In the genomic region with DNA sequence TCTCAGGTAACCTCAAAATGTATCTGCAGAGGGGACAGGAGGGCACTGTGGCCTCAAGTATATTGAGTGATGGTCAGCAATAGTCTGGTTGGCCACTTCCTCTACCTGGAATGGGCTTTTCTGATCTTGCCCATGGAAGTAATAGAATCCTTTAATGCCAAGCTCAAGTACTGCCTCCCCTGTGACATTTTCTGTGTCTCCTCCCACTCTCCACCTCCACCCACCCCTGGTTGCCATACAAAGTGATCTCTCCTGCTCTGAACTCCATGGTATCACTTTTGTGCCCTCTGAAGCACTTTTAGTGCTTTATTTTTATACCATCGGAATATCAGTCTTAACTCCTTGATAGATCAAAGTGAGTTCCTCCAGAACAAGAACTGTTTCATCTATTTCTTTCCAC, we compare ENCODE assay signal across 26 cellular contexts. TPM values are rescaled to one million over a fixed set of nuclear protein-coding genes. Genes with fewer than 3 reads are reported as not detected.
"Had no signal": no experiment of that assay in that cellular context is flagged by ENCODE, and none has a peak within 500 bp of the region (broad histone marks: within the 10 kb centered on the region; RNA-seq: fewer than 3 reads in every experiment).

No MANE protein-coding gene starts in this region.

- H3K9me3 ChIP-seq: colonic mucosa, esophagus squamous epithelium, gastrocnemius medialis, heart right ventricle, left lung, lower lobe of right lung, mucosa of descending colon had no signal

- H3K4me3 ChIP-seq: colonic mucosa, esophagus squamous epithelium, gastrocnemius medialis, heart right ventricle, left lung, lower lobe of right lung, mucosa of descending colon had no signal

- H3K4me1 ChIP-seq: colonic mucosa, esophagus squamous epithelium, gastrocnemius medialis, left lung, lower lobe of right lung had no signal

- H3K36me3 ChIP-seq: colonic mucosa, esophagus squamous epithelium, gastrocnemius medialis, heart right ventricle, left lung, lower lobe of right lung had no signal

- H3K9me3 Mint-ChIP-seq: dendritic cell treated with granulocyte-macrophage colony-stimulating factor and Interleukin-4, amounts not matched to agents 40 ng/mL and 50 ng/mL, for 4 days; effector memory CD8-positive, alpha-beta T cell; endodermal cell; memory B cell; mesothelial cell of epicardium; naive B cell had no signal

- H3K4me3 Mint-ChIP-seq: dendritic cell treated with granulocyte-macrophage colony-stimulating factor and Interleukin-4, amounts not matched to agents 40 ng/mL and 50 ng/mL, for 4 days; effector memory CD8-positive, alpha-beta T cell; endodermal cell; memory B cell; mesothelial cell of epicardium; naive B cell had no signal

- DNase-seq: colonic mucosa; cortex of kidney; effector CD8-positive, alpha-beta T cell; effector memory CD8-positive, alpha-beta T cell; endodermal cell; erythroblast; esophagus squamous epithelium; foreskin fibroblast; foreskin melanocyte; gastrocnemius medialis; glutamatergic neuron; heart right ventricle; hippocampal formation; left cardiac atrium; left lung; left ventricle myocardium superior; lower lobe of right lung; mucosa of descending colon; naive B cell had no signal

- H3K27ac Mint-ChIP-seq: dendritic cell treated with granulocyte-macrophage colony-stimulating factor and Interleukin-4, amounts not matched to agents 40 ng/mL and 50 ng/mL, for 4 days; effector memory CD8-positive, alpha-beta T cell; endodermal cell; memory B cell; mesothelial cell of epicardium had no signal

- ATAC-seq: effector memory CD8-positive, alpha-beta T cell; esophagus mucosa; gastrocnemius medialis; heart right ventricle; left cardiac atrium; left lung; left ventricle myocardium superior; lower lobe of right lung; mucosa of descending colon had no signal

- H3K27ac ChIP-seq: colonic mucosa, epithelial cell of prostate, esophagus squamous epithelium, gastrocnemius medialis, heart right ventricle, left lung, lower lobe of right lung had no signal

- H3K36me3 Mint-ChIP-seq: memory B cell, mesothelial cell of epicardium, naive B cell had no signal

- H3K4me1 Mint-ChIP-seq: memory B cell, naive B cell had no signal

- H3K27me3 ChIP-seq: colonic mucosa, gastrocnemius medialis had no signal

RNA-seq across cellular contexts. Expression of a gene that starts 9.2 kb away (rescaled TPM):
- polyA plus RNA-seq: keratinocyte had no signal

RNA-seq across cellular contexts. Expression of a gene that starts 36.6 kb away (rescaled TPM):
- total RNA-seq: lung microvascular endothelial cell had no signal
- polyA plus RNA-seq: keratinocyte had no signal
